In the genomic region with DNA sequence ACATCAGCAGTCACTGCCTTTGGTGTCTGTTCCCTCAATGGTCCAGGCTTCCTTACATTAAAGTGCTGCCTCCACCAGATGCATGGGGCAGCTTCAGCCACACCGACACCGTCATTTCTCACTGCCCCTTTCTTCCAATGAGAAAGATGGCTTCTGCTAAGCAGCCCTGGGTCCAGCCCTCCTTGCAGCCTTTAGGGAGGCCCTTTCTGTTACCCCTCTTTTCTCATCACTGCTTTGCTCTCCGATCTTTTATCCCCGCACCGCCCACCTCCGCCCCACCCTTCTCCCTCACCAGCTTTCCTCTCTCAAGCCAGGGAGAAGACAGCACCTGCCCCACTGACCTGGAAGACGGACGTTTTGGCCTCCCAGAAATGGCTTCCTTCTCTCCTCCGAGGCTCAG, we compare ENCODE assay signal across 1 cellular context.
TF ChIP-seq lines count a peak whose summit lies in the region.

No MANE protein-coding gene starts in this region.

TF ChIP-seq in GM12878, 131 proteins besides CTCF, POLR2A, EP300 and RAD21:
- TF ChIP-seq FOXK2 (IDR thresholded peaks at IDR 0.05) (no peak), SMAD1 (IDR thresholded peaks at IDR 0.05; ENCODE audit: low read depth, partially characterized antibody) (no peak), MYC (IDR thresholded peaks at IDR 0.05; ENCODE audit: insufficient read depth, insufficient read length, insufficient replicate concordance, low read length, severe bottlenecking) (no peak), YY1 (IDR thresholded peaks at IDR 0.05; ENCODE audit: low read depth, low read length) (peak; percentile 59), LARP7 (IDR thresholded peaks at IDR 0.05) (0 out of 2 replicates have a peak, but pooled peaks have one; percentile 10), TAF1 (IDR thresholded peaks at IDR 0.05; ENCODE audit: borderline replicate concordance, low read depth, low read length) (0 out of 2 replicates have a peak, but pooled peaks have one; percentile 26), JUNB (IDR thresholded peaks at IDR 0.05) (no peak), MEF2A (IDR thresholded peaks at IDR 0.05; ENCODE audit: insufficient read depth, low read depth, low read length) (no peak), ZBED1 (IDR thresholded peaks at IDR 0.05; ENCODE audit: borderline replicate concordance) (no peak), ZNF384 (IDR thresholded peaks at IDR 0.05; ENCODE audit: borderline replicate concordance, low read depth, low read length) (no peak), ZBTB40 (IDR thresholded peaks at IDR 0.05; ENCODE audit: borderline replicate concordance) (peak; percentile 53; the same call in 1 of the 2 replicates)
- TF ChIP-seq, protein P1, sequence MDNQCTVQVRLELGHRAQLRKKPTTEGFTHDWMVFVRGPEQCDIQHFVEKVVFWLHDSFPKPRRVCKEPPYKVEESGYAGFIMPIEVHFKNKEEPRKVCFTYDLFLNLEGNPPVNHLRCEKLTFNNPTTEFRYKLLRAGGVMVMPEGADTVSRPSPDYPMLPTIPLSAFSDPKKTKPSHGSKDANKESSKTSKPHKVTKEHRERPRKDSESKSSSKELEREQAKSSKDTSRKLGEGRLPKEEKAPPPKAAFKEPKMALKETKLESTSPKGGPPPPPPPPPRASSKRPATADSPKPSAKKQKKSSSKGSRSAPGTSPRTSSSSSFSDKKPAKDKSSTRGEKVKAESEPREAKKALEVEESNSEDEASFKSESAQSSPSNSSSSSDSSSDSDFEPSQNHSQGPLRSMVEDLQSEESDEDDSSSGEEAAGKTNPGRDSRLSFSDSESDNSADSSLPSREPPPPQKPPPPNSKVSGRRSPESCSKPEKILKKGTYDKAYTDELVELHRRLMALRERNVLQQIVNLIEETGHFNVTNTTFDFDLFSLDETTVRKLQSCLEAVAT (IDR thresholded peaks at IDR 0.05): peak; percentile 93
- TF ChIP-seq, protein P2, sequence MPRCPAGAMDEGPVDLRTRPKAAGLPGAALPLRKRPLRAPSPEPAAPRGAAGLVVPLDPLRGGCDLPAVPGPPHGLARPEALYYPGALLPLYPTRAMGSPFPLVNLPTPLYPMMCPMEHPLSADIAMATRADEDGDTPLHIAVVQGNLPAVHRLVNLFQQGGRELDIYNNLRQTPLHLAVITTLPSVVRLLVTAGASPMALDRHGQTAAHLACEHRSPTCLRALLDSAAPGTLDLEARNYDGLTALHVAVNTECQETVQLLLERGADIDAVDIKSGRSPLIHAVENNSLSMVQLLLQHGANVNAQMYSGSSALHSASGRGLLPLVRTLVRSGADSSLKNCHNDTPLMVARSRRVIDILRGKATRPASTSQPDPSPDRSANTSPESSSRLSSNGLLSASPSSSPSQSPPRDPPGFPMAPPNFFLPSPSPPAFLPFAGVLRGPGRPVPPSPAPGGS (IDR thresholded peaks at IDR 0.05; ENCODE audit: borderline replicate concordance, insufficient read depth, low read depth, low read length, poor library complexity, severe bottlenecking): peak; percentile 28
